Comparison of ENCODE assay signal across 8 cellular contexts in the genomic region with DNA sequence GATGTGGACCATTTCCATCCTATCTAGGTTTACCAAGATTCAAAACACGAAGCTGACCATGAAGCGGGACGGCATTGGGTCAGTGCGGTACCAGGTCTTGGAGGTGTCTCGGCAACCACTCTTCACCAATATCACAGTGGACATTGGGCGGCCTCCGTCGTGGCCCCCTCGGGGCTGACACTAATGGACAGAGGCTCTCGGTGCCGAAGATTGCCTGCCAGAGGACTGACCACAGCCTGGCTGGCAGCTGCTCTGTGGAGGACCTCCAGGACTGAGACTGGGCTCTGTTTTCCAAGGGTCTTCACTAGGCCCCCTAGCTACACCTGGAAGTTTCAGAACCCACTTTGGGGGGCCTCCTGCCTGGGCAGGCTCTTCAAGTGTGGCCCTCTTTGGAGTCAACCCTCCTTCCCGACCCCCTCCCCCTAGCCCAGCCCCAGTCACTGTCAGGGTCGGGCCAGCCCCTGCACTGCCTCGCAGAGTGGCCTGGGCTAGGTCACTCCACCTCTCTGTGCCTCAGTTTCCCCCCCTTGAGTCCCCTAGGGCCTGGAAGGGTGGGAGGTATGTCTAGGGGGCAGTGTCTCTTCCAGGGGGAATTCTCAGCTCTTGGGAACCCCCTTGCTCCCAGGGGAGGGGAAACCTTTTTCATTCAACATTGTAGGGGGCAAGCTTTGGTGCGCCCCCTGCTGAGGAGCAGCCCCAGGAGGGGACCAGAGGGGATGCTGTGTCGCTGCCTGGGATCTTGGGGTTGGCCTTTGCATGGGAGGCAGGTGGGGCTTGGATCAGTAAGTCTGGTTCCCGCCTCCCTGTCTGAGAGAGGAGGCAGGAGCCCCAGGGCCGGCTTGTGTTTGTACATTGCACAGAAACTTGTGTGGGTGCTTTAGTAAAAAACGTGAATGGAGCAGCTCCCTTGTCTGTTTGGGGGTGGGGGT. TPM values are rescaled to one million over a fixed set of nuclear protein-coding genes. Genes with fewer than 3 reads are reported as not detected.
DNase-seq lines count a peak whose midpoint lies in the region; ATAC-seq, FAIRE-seq and TF ChIP-seq lines count a peak whose summit lies in the region.

No MANE protein-coding gene starts in this region.

- no peaks in the 10 kb centered on the region for H3K27me3 Mint-ChIP-seq in mesothelial cell of epicardium (ENCODE audit: low read depth)

- H2BK5ac ChIP-seq in IMR-90 (ENCODE audit: low read depth, low read length, poor library complexity, severe bottlenecking) = no peak overlapping the region

- no TSS peak for BruUV-seq in IMR-90 (replicated peaks; lab: Mats Ljungman, UMichigan)

- intact Hi-C loops in IMR-90 (cut with micrococcal nuclease) = no loop called here

- no peak for FAIRE-seq in bronchial epithelial cell (lab: Jason Lieb, UNC)

- peak overlapping the region; percentile 97 for H2AFZ ChIP-seq in IMR-90 (replicated peaks; ENCODE audit: low read length, poor library complexity)

- no peak overlapping the region for H2BK120ac ChIP-seq in IMR-90 (ENCODE audit: low read depth, low read length)

- no peaks in the 10 kb centered on the region for H3K9me3 Mint-ChIP-seq in mesothelial cell of epicardium

- H3K27me3 ChIP-seq in IMR-90 (ENCODE audit: control insufficient read depth, insufficient read depth, low read length) (no peaks in the 10 kb centered on the region), bronchial epithelial cell (ENCODE audit: control insufficient read depth, insufficient read depth, low read length) (no peaks in the 10 kb centered on the region)

- H3K79me1 ChIP-seq in IMR-90 (ENCODE audit: low read depth in 1 of 2, low read length in 2 of 2) = peaks cover 7% of the 10 kb centered on the region in 2 experiments; a peak in 1 of 4 replicates

- 33% methylated on average over 2 of the region's 19 CpGs; no CpG with 5 or more reads in 1 of the 2 experiments for WGBS in IMR-90 (ENCODE audit: extremely low coverage in 2 of 2, insufficient read length in 1 of 2), 2 experiments

- peak overlapping the region; percentile 1; the same call in 1 of the 2 replicates for H2AK5ac ChIP-seq in IMR-90 (ENCODE audit: low read depth, low read length)

- H3K4me3 ChIP-seq in IMR-90 (ENCODE audit: insufficient read depth, low read depth, low read length) = peak overlapping the region; percentile 75; the same call in 1 of the 2 replicates
- H3K4me3 ChIP-seq in bronchial epithelial cell (ENCODE audit: low read depth, low read length) = peak overlapping the region; percentile 62

- peak overlapping the region; percentile 13; the same call in 1 of the 2 replicates for H3K27ac ChIP-seq in IMR-90 (ENCODE audit: insufficient read depth, low read length)

- POLR2A ChIA-PET in IMR-90 (lab: Charles Lee; ENCODE audit: unreplicated experiment) = no interaction called here

- no peak for TF ChIP-seq POLR2A in IMR-90 (IDR thresholded peaks at IDR 0.05; ENCODE audit: low read depth, low read length)

- dilution Hi-C loops in IMR-90 (cut with HindIII; ENCODE audit: low sequenced_read_pairs, unreplicated experiment) = no loop called here

- H4K20me1 ChIP-seq in IMR-90 (ENCODE audit: insufficient read depth, low read length) = peaks cover 12% of the 10 kb centered on the region

- H4K8ac ChIP-seq in IMR-90 (ENCODE audit: low read depth in 2 of 2, low read length in 2 of 2) = peak overlapping the region; percentile 80 to 90; a peak in 2 of 4 replicates

- no peak; the same call in 1 of the 2 replicates for ATAC-seq in IMR-90 (ENCODE audit: low read depth)
- ATAC-seq in HG02981 (IDR thresholded peaks at IDR 0.05; ENCODE audit: unreplicated experiment) = no peak

- no peak overlapping the region for H2BK15ac ChIP-seq in IMR-90 (ENCODE audit: low read depth, low read length)

- peaks cover 14% of the 10 kb centered on the region for H3K9me1 ChIP-seq in IMR-90 (ENCODE audit: insufficient read depth, low read length)

- H3K4ac ChIP-seq in IMR-90 (ENCODE audit: low read depth, low read length) = peak overlapping the region; percentile 54

- no peak overlapping the region for H4K5ac ChIP-seq in IMR-90 (ENCODE audit: low read depth, low read length)

- TF ChIP-seq CTCF in AG09319 (IDR thresholded peaks at IDR 0.05; ENCODE audit: low read depth, low read length) (peak; percentile 10; the same call in 1 of the 2 replicates), IMR-90 (conservative IDR thresholded peaks at IDR 0.05; ENCODE audit: low read depth, low read length) (no peak), bronchial epithelial cell (IDR thresholded peaks at IDR 0.05; ENCODE audit: insufficient read depth, low read length, severe bottlenecking) (peak; percentile 11), mesothelial cell of epicardium (IDR thresholded peaks at IDR 0.05; ENCODE audit: unreplicated experiment) (no peak)

- peak overlapping the region; percentile 87 for H2AK9ac ChIP-seq in IMR-90 (replicated peaks; ENCODE audit: low read depth, low read length, poor library complexity)

- H3K36me3 ChIP-seq in IMR-90 (ENCODE audit: control insufficient read depth, insufficient read depth, low read length) (peaks cover 7% of the 10 kb centered on the region), bronchial epithelial cell (ENCODE audit: control insufficient read depth, insufficient read depth, low read length) (peaks cover under 1% of the 10 kb centered on the region)

- H3K4me2 ChIP-seq in IMR-90 (ENCODE audit: low read depth, low read length) = peak overlapping the region; percentile 79

- H4K91ac ChIP-seq in IMR-90 (ENCODE audit: insufficient read depth, low read depth, low read length) = peak overlapping the region; percentile 49; the same call in 1 of the 2 replicates

- in situ Hi-C loops in IMR-90 (cut with MboI; ENCODE audit: low sequenced_read_pairs) = no loop called here

- CTCF ChIA-PET in IMR-90 (lab: Yijun Ruan, JAX) = interaction anchor here (0.6 kb wide), 1 partner anchor 57 kb away, joined by 3 read pairs; no protein-coding TSS in a partner anchor

- peak overlapping the region; percentile 64; the same call in 1 of the 2 replicates for H3K9ac ChIP-seq in IMR-90 (ENCODE audit: low read depth, low read length)

- no peak for TF ChIP-seq RAD21 in IMR-90 (IDR thresholded peaks at IDR 0.05; ENCODE audit: low read length)

- peak overlapping the region; percentile 60; the same call in 1 of the 2 replicates for H3K14ac ChIP-seq in IMR-90 (replicated peaks; ENCODE audit: low read depth, low read length)

- H3K23ac ChIP-seq in IMR-90 (ENCODE audit: low read depth, low read length) = no peak overlapping the region; the same call in 1 of the 2 replicates

- H3K56ac ChIP-seq in IMR-90 (ENCODE audit: extremely low read depth, insufficient read depth, low read length) = no peak overlapping the region

- no peak overlapping the region for H2BK20ac ChIP-seq in IMR-90 (ENCODE audit: low read depth, low read length)

- peaks cover 4% of the 10 kb centered on the region for H3K36me3 Mint-ChIP-seq in mesothelial cell of epicardium

- peaks cover 12% of the 10 kb centered on the region for H3K4me1 Mint-ChIP-seq in mesothelial cell of epicardium

- H3K18ac ChIP-seq in IMR-90 (ENCODE audit: low read depth, low read length) = no peak overlapping the region

- H3K27ac Mint-ChIP-seq in mesothelial cell of epicardium = no peak overlapping the region

- H3K4me1 ChIP-seq in IMR-90 (ENCODE audit: control insufficient read depth, insufficient read depth, low read length) = peaks cover 18% of the 10 kb centered on the region

- no peak for DNase-seq in AG09319 (ENCODE audit: extremely low read depth, low read depth)
- no peak for DNase-seq in IMR-90
- DNase-seq in bronchial epithelial cell (ENCODE audit: low read depth) = no peak
- no peak for DNase-seq in mesothelial cell of epicardium (ENCODE audit: low spot score in 2 of 2, unreplicated experiment in 2 of 2)
- no peak for DNase-seq in HuH-7 (ENCODE audit: low spot score)
- DNase-seq in kidney tubule cell (ENCODE audit: low spot score) = no peak
- DNase-seq in stimulated activated CD4-positive, alpha-beta T cell treated with anti-CD3 and anti-CD28 coated beads, Interleukin-1b, Interleukin-23, amount 100 ng/mL, for 48 hours = no peak

- no peaks in the 10 kb centered on the region for H3K9me3 ChIP-seq in IMR-90 (ENCODE audit: control insufficient read depth, insufficient read depth, low read length)

- H3K4me3 Mint-ChIP-seq in mesothelial cell of epicardium = peak overlapping the region; percentile 85

RNA-seq across cellular contexts. Expression of a gene that starts 0.9 kb away (rescaled TPM):
- 1.4 and 1.7 TPM in 2 replicates for total RNA-seq in IMR-90 (2012; rRNA removed)
- 4.3 and 4.6 TPM in 2 replicates for polyA plus RNA-seq in IMR-90 (2012; rRNA removed)
- polyA plus RNA-seq in IMR-90 (2012; cell fraction: cytosol; rRNA removed) = 4.3 and 4.7 TPM in 2 replicates
- polyA plus RNA-seq in IMR-90 (2012; cell fraction: nucleus; rRNA removed; ENCODE audit: low replicate concordance) = 11.7 and 31.3 TPM in 2 replicates
- total RNA-seq in bronchial epithelial cell = 2.6 and 3.7 TPM in 2 replicates
- total RNA-seq in mesothelial cell of epicardium = 12.3 to 13.8 TPM (median 12.4 TPM) in 3 replicates

RNA-seq across cellular contexts. Expression of a gene that starts 11.5 kb away (rescaled TPM):
- total RNA-seq in IMR-90 (2012; rRNA removed) (57.2 and 60.8 TPM in 2 replicates), bronchial epithelial cell (72.7 and 84.0 TPM in 2 replicates), mesothelial cell of epicardium (55.8 to 58.6 TPM (median 57.8 TPM) in 3 replicates)
- polyA plus RNA-seq in IMR-90 (2012; rRNA removed) = 52.3 and 74.7 TPM in 2 replicates
- polyA plus RNA-seq in IMR-90 (2012; cell fraction: cytosol; rRNA removed) = 67.7 and 79.7 TPM in 2 replicates
- 31.2 and 77.9 TPM in 2 replicates for polyA plus RNA-seq in IMR-90 (2012; cell fraction: nucleus; rRNA removed; ENCODE audit: low replicate concordance)

RNA-seq across cellular contexts. Expression of a gene that starts 15.8 kb away (rescaled TPM):
- total RNA-seq in IMR-90 (2012; rRNA removed) (72.1 and 80.3 TPM in 2 replicates), bronchial epithelial cell (220 and 241 TPM in 2 replicates), mesothelial cell of epicardium (72.8 to 82.6 TPM (median 75.0 TPM) in 3 replicates)
- 169 and 209 TPM in 2 replicates for polyA plus RNA-seq in IMR-90 (2012; rRNA removed)
- 211 and 228 TPM in 2 replicates for polyA plus RNA-seq in IMR-90 (2012; cell fraction: cytosol; rRNA removed)
- polyA plus RNA-seq in IMR-90 (2012; cell fraction: nucleus; rRNA removed; ENCODE audit: low replicate concordance) = 173 and 195 TPM in 2 replicates

RNA-seq across cellular contexts. Expression of a gene that starts 20.7 kb away (rescaled TPM):
- 18.9 and 21.0 TPM in 2 replicates for total RNA-seq in IMR-90 (2012; rRNA removed)
- 32.2 and 38.0 TPM in 2 replicates for polyA plus RNA-seq in IMR-90 (2012; rRNA removed)
- polyA plus RNA-seq in IMR-90 (2012; cell fraction: cytosol; rRNA removed) = 23.4 and 39.1 TPM in 2 replicates
- 133 and 182 TPM in 2 replicates for polyA plus RNA-seq in IMR-90 (2012; cell fraction: nucleus; rRNA removed; ENCODE audit: low replicate concordance)
- 17.9 and 31.9 TPM in 2 replicates for total RNA-seq in bronchial epithelial cell
- total RNA-seq in mesothelial cell of epicardium = 24.1 to 26.6 TPM (median 25.0 TPM) in 3 replicates

RNA-seq across cellular contexts. Expression of a gene that starts 40.7 kb away (rescaled TPM):
- 1.9 and 2.0 TPM in 2 replicates for total RNA-seq in IMR-90 (2012; rRNA removed)
- polyA plus RNA-seq in IMR-90 (2012; rRNA removed) = 6.2 and 6.6 TPM in 2 replicates
- 3.6 and 12.7 TPM in 2 replicates for polyA plus RNA-seq in IMR-90 (2012; cell fraction: cytosol; rRNA removed)
- 19.1 and 30.0 TPM in 2 replicates for polyA plus RNA-seq in IMR-90 (2012; cell fraction: nucleus; rRNA removed; ENCODE audit: low replicate concordance)
- 13.4 and 21.9 TPM in 2 replicates for total RNA-seq in bronchial epithelial cell
- total RNA-seq in mesothelial cell of epicardium = 28.4 to 30.9 TPM (median 29.5 TPM) in 3 replicates

Comparison
In these comparisons a context has a peak if more than half of its experiments do, and no peak if none do; other contexts are left out.
1. CTCF ChIP-seq: peak in AG09319 (single experiment) and bronchial epithelial cell (single experiment); none in IMR-90 (single experiment) and mesothelial cell of epicardium (single experiment).